In genomic region chr21:38850277-38850951, GRCh38 we compare ENCODE assay signal across 16 cellular contexts.
"Had no signal": no experiment of that assay in that cellular context is flagged by ENCODE, and none has a peak within 500 bp of the region (broad histone marks: within the 10 kb centered on the region; RNA-seq: fewer than 3 reads in every experiment).

No MANE protein-coding gene starts in this region.

- H3K9me3 ChIP-seq: sigmoid colon, suprapubic skin had no signal

- H3K36me3 ChIP-seq: sigmoid colon, suprapubic skin had no signal

- H3K27ac Mint-ChIP-seq: activated naive CD4-positive, alpha-beta T cell treated with anti-CD3 and anti-CD28 coated beads, Interleukin-2, amount 10 ng/mL, durations not matched to agents 7 days and 5 days; activated T-helper 17 cell treated with anti-CD3 and anti-CD28 coated beads, Interleukin-2, amount 50 U/mL, for 72 hours; natural killer cell; T-cell; WTC11 had no signal

- H3K4me3 Mint-ChIP-seq: activated naive CD4-positive, alpha-beta T cell treated with anti-CD3 and anti-CD28 coated beads, Interleukin-2, amount 10 ng/mL, durations not matched to agents 7 days and 5 days; activated T-helper 17 cell treated with anti-CD3 and anti-CD28 coated beads, Interleukin-2, amount 50 U/mL, for 72 hours; natural killer cell; T-cell; WTC11 had no signal

- H3K4me1 Mint-ChIP-seq: activated naive CD4-positive, alpha-beta T cell treated with anti-CD3 and anti-CD28 coated beads, Interleukin-2, amount 10 ng/mL, durations not matched to agents 7 days and 5 days; activated T-helper 17 cell treated with anti-CD3 and anti-CD28 coated beads, Interleukin-2, amount 50 U/mL, for 72 hours; natural killer cell; T-cell had no signal

- H3K36me3 Mint-ChIP-seq: activated naive CD4-positive, alpha-beta T cell treated with anti-CD3 and anti-CD28 coated beads, Interleukin-2, amount 10 ng/mL, durations not matched to agents 7 days and 5 days; natural killer cell; T-cell; WTC11 had no signal

- H3K27ac ChIP-seq: coronary artery, sigmoid colon, suprapubic skin had no signal

- H3K9me3 Mint-ChIP-seq: activated naive CD4-positive, alpha-beta T cell treated with anti-CD3 and anti-CD28 coated beads, Interleukin-2, amount 10 ng/mL, durations not matched to agents 7 days and 5 days; activated T-helper 17 cell treated with anti-CD3 and anti-CD28 coated beads, Interleukin-2, amount 50 U/mL, for 72 hours; natural killer cell; T-cell; WTC11 had no signal

- DNase-seq: activated CD4-positive, alpha-beta T cell treated with anti-CD3 and anti-CD28 coated beads, Interleukin-2, amount 50 U/mL, for 1 hour; activated naive CD4-positive, alpha-beta T cell treated with anti-CD3 and anti-CD28 coated beads, Interleukin-2, amount 10 ng/mL, durations not matched to agents 7 days and 5 days; activated T-cell treated with anti-CD3 and anti-CD28 coated beads for 4 hours; caudate nucleus; effector memory CD4-positive, alpha-beta T cell; left colon; natural killer cell; sigmoid colon; stimulated activated CD4-positive, alpha-beta T cell treated with anti-CD3 and anti-CD28 coated beads, Interleukin-12 subunit alpha, Interleukin-12 subunit beta, amount 100 ng/mL, for 4 hours; stimulated activated naive CD4-positive, alpha-beta T cell treated with Interleukin-2 at 50 U/mL for 16 hours; T-cell; T1000 had no signal

- H3K4me3 ChIP-seq: coronary artery, sigmoid colon, suprapubic skin had no signal

- ATAC-seq: activated T-helper 17 cell treated with anti-CD3 and anti-CD28 coated beads, Interleukin-2, amount 50 U/mL, for 72 hours; left colon; natural killer cell; T-cell; WTC11 had no signal

- H3K27me3 ChIP-seq: sigmoid colon, suprapubic skin had no signal
